Comparison of ENCODE assay signal across 1 cellular context in genomic region chr6:30879684-30880427, GRCh38.
TF ChIP-seq lines count a peak whose summit lies in the region.

No MANE protein-coding gene starts in this region.

TF ChIP-seq in IMR-90, 13 proteins besides CTCF, POLR2A, EP300 and RAD21:
- TF ChIP-seq MAFK (IDR thresholded peaks at IDR 0.05; ENCODE audit: low read depth, low read length) (no peak), FOS (IDR thresholded peaks at IDR 0.05; ENCODE audit: low read depth, low read length) (no peak), MAZ (IDR thresholded peaks at IDR 0.05; ENCODE audit: borderline replicate concordance, low read depth, low read length) (no peak), NFE2L2 (IDR thresholded peaks at IDR 0.05; ENCODE audit: low read depth, low read length) (no peak), MXI1 (IDR thresholded peaks at IDR 0.05; ENCODE audit: borderline replicate concordance, low read depth, low read length) (no peak), BHLHE40 (IDR thresholded peaks at IDR 0.05; ENCODE audit: low read depth, low read length) (no peak)
- TF ChIP-seq, protein P1, sequence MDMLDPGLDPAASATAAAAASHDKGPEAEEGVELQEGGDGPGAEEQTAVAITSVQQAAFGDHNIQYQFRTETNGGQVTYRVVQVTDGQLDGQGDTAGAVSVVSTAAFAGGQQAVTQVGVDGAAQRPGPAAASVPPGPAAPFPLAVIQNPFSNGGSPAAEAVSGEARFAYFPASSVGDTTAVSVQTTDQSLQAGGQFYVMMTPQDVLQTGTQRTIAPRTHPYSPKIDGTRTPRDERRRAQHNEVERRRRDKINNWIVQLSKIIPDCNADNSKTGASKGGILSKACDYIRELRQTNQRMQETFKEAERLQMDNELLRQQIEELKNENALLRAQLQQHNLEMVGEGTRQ (IDR thresholded peaks at IDR 0.05; ENCODE audit: low read depth, low read length), result no peak
